In the genomic region with DNA sequence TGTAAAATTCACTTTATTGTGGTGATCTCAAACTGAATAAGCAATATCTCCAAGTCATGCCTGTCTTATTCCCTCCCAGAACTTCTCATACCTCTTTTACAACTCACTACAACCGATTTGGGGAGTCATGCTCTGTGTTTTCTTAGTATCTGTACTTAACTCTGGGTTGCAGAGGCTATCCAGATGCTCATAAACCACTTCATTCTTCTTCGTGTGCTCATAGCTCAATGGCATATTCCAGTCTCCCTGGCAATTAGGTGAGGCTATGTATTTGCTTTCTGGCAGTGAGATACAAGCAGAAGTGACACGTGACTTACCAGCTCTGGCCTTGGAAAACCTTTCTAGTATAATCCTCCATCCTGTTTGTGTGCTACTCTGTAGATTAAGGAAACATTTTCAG, we compare ENCODE assay signal across 13 cellular contexts.
DNase-seq lines count a peak whose midpoint lies in the region; ATAC-seq, FAIRE-seq and TF ChIP-seq lines count a peak whose summit lies in the region.
"Had no signal": no experiment of that assay in that cellular context is flagged by ENCODE, and none has a peak within 500 bp of the region (broad histone marks: within the 10 kb centered on the region; RNA-seq: fewer than 3 reads in every experiment).

No MANE protein-coding gene starts in this region.

- H3K9me3 ChIP-seq in K562 (replicated peaks; ENCODE audit: control insufficient read depth, insufficient read depth, low read depth, low read length) (no peaks in the 10 kb centered on the region), mesenchymal stem cell (ENCODE audit: control insufficient read depth, low read length) (peaks cover 4% of the 10 kb centered on the region)
- H3K9me3 ChIP-seq: neutrophil, testis had no signal

- no peaks in the 10 kb centered on the region for H3K4me1 Mint-ChIP-seq in stimulated activated naive B cell treated with anti-CD40 and anti-IgM and Interleukin-4, amounts not matched to agents 10 μg/mL and 1 μg/mL and 100 μg/mL, for 72 hours
- H3K4me1 Mint-ChIP-seq: activated CD4-positive, alpha-beta memory T cell treated with anti-CD3 and anti-CD28 coated beads, Interleukin-2, amount 10 ng/mL, durations not matched to agents 7 days and 5 days had no signal

- no peak for TF ChIP-seq RAD21 in K562 (CRISPR knock-in tag; conservative IDR thresholded peaks at IDR 0.05 in 1 of 2, IDR thresholded peaks at IDR 0.05 in 1 of 2)

- CTCF ChIA-PET in K562 (lab: Yijun Ruan, JAX; ENCODE audit: low intra/inter-chr PET ratio) = no interaction called here

- H3K9me3 Mint-ChIP-seq in stimulated activated naive B cell treated with anti-CD40 and anti-IgM and Interleukin-4, amounts not matched to agents 10 μg/mL and 1 μg/mL and 100 μg/mL, for 72 hours = peaks cover 3 to 10% of the 10 kb centered on the region in 2 donors

- no peaks in the 10 kb centered on the region for H3K9me1 ChIP-seq in K562 (ENCODE audit: control insufficient read depth, insufficient read depth, low read length)

- H2AK5ac ChIP-seq in mesenchymal stem cell (ENCODE audit: low read length, severe bottlenecking) = no peak overlapping the region

- no peak overlapping the region for H3K4me3 Mint-ChIP-seq in stimulated activated naive B cell treated with anti-CD40 and anti-IgM and Interleukin-4, amounts not matched to agents 10 μg/mL and 1 μg/mL and 100 μg/mL, for 72 hours
- H3K4me3 Mint-ChIP-seq: activated CD4-positive, alpha-beta memory T cell treated with anti-CD3 and anti-CD28 coated beads, Interleukin-2, amount 10 ng/mL, durations not matched to agents 7 days and 5 days; central memory CD8-positive, alpha-beta T cell had no signal

- no peak overlapping the region for H3K27ac Mint-ChIP-seq in stimulated activated naive B cell treated with anti-CD40 and anti-IgM and Interleukin-4, amounts not matched to agents 10 μg/mL and 1 μg/mL and 100 μg/mL, for 72 hours
- H3K27ac Mint-ChIP-seq: activated CD4-positive, alpha-beta memory T cell treated with anti-CD3 and anti-CD28 coated beads, Interleukin-2, amount 10 ng/mL, durations not matched to agents 7 days and 5 days had no signal

- no peak overlapping the region for H4K8ac ChIP-seq in mesenchymal stem cell (ENCODE audit: low read length)

- no peak overlapping the region for H3K18ac ChIP-seq in mesenchymal stem cell (ENCODE audit: low read depth in 1 of 2, low read length in 2 of 2)

- intact Hi-C loops in K562 (cut with micrococcal nuclease) = no loop called here

- H3K79me2 ChIP-seq in K562 (ENCODE audit: control insufficient read depth, insufficient read depth, low read length) = no peaks in the 10 kb centered on the region

- in situ Hi-C loops in K562 (cut with MboI) = no loop called here

- H3K27ac ChIP-seq in K562 (ENCODE audit: extremely low read depth, low read depth, low read length) (no peak overlapping the region), mesenchymal stem cell (ENCODE audit: low read length, poor library complexity, severe bottlenecking) (peak overlapping the region; percentile 17)
- H3K27ac ChIP-seq: neutrophil, testis had no signal

- H3K79me1 ChIP-seq in mesenchymal stem cell (replicated peaks; ENCODE audit: low read length, poor library complexity, severe bottlenecking) = no peaks in the 10 kb centered on the region

- H3K4me2 ChIP-seq in K562 (ENCODE audit: insufficient read depth, low read length) (no peak overlapping the region), mesenchymal stem cell (ENCODE audit: low read length, poor library complexity, severe bottlenecking) (no peak overlapping the region)

- no peaks in the 10 kb centered on the region for H3K36me3 Mint-ChIP-seq in stimulated activated naive B cell treated with anti-CD40 and anti-IgM and Interleukin-4, amounts not matched to agents 10 μg/mL and 1 μg/mL and 100 μg/mL, for 72 hours

- H3K36me3 ChIP-seq in K562 (ENCODE audit: control insufficient read depth, insufficient read depth, low read length) = no peaks in the 10 kb centered on the region
- no peaks in the 10 kb centered on the region for H3K36me3 ChIP-seq in mesenchymal stem cell (ENCODE audit: control insufficient read depth in 1 of 2, insufficient read depth in 2 of 2, low read depth in 1 of 2, low read length in 2 of 2)
- H3K36me3 ChIP-seq: neutrophil had no signal

- H3K4me1 ChIP-seq in K562 (replicated peaks in 1 of 2; ENCODE audit: control insufficient read depth in 2 of 2, insufficient read depth in 2 of 2, low read length in 2 of 2) (no peaks in the 10 kb centered on the region), mesenchymal stem cell (ENCODE audit: control insufficient read depth, insufficient read depth, low read depth, low read length) (peaks cover 5% of the 10 kb centered on the region)
- H3K4me1 ChIP-seq: testis had no signal

- no peak overlapping the region for H2BK5ac ChIP-seq in mesenchymal stem cell (ENCODE audit: low read depth, low read length, poor library complexity, severe bottlenecking)

- H2BK12ac ChIP-seq in mesenchymal stem cell (ENCODE audit: low read length in 2 of 2) = no peak overlapping the region

- POLR2A ChIA-PET in K562 (lab: Yijun Ruan, JAX) = no interaction called here

- ATAC-seq in K562 = no peak
- ATAC-seq in stimulated activated naive B cell treated with anti-CD40 and anti-IgM and Interleukin-4, amounts not matched to agents 10 μg/mL and 1 μg/mL and 100 μg/mL, for 72 hours (replicated peaks) = no peak

- H2BK120ac ChIP-seq in mesenchymal stem cell (ENCODE audit: low read depth, low read length) = no peak overlapping the region

- TF ChIP-seq EP300 in K562 (IDR thresholded peaks at IDR 0.05; ENCODE audit: low read length) = no peak

- no peak overlapping the region for H3K23ac ChIP-seq in mesenchymal stem cell (ENCODE audit: low read length in 2 of 2)

- no peaks in the 10 kb centered on the region for H3K27me3 Mint-ChIP-seq in stimulated activated naive B cell treated with anti-CD40 and anti-IgM and Interleukin-4, amounts not matched to agents 10 μg/mL and 1 μg/mL and 100 μg/mL, for 72 hours
- H3K27me3 Mint-ChIP-seq: activated CD4-positive, alpha-beta memory T cell treated with anti-CD3 and anti-CD28 coated beads, Interleukin-2, amount 10 ng/mL, durations not matched to agents 7 days and 5 days; central memory CD8-positive, alpha-beta T cell had no signal

- H3K4me3 ChIP-seq in K562 (no peak overlapping the region), mesenchymal stem cell (ENCODE audit: insufficient read depth in 1 of 2, low read depth in 1 of 2, low read length in 2 of 2) (no peak overlapping the region)
- H3K4me3 ChIP-seq: testis had no signal

- H2AFZ ChIP-seq in K562 (ENCODE audit: low read depth, low read length) = no peak overlapping the region
- no peak overlapping the region for H2AFZ ChIP-seq in mesenchymal stem cell (ENCODE audit: low read depth, low read length)

- H3K4ac ChIP-seq in mesenchymal stem cell (ENCODE audit: low read depth in 1 of 2, low read length in 2 of 2) = no peak overlapping the region

- no peak for TF ChIP-seq POLR2A in K562 (conservative IDR thresholded peaks at IDR 0.05)

- no peak overlapping the region for H4K91ac ChIP-seq in mesenchymal stem cell (ENCODE audit: low read length)

- FAIRE-seq in K562 (lab: Jason Lieb, UNC) = no peak
- FAIRE-seq: endothelial cell of umbilical vein had no signal

- peak; percentile 35 for DNase-seq in DMS53 treated with DMSO at 0.1 percent for 48 hours (lab: John Stamatoyannopoulos, UW; ENCODE audit: unreplicated experiment)
- peak; percentile 46 for DNase-seq in M059J (ENCODE audit: low read depth)
- DNase-seq in K562 (ENCODE audit: extremely low read depth in 1 of 4, low spot score in 3 of 4) = no peak
- DNase-seq in mesenchymal stem cell = no peak
- no peak for DNase-seq in middle frontal gyrus (ENCODE audit: extremely low spot score, low spot score)
- DNase-seq in NCI-H2171 (lab: John Stamatoyannopoulos, UW) = no peak
- no peak for DNase-seq in stimulated activated naive B cell treated with anti-CD40 and anti-IgM and Interleukin-4, amounts not matched to agents 10 μg/mL and 1 μg/mL and 100 μg/mL, for 72 hours
- no peak for DNase-seq in epidermal melanocyte (ENCODE audit: insufficient read length, low spot score)
- DNase-seq: activated CD4-positive, alpha-beta memory T cell treated with anti-CD3 and anti-CD28 coated beads, Interleukin-2, amount 10 ng/mL, durations not matched to agents 7 days and 5 days; testis had no signal

- WGBS in K562 (ENCODE audit: insufficient coverage, low coverage, missing lambda C conversion rate) = 2% methylated on average over 3 of the region's 3 CpGs
- WGBS in mesenchymal stem cell = 29% methylated on average over 3 of the region's 3 CpGs

- no peak overlapping the region for H3K9ac ChIP-seq in K562 (ENCODE audit: insufficient read depth in 1 of 2, low read depth in 2 of 2, low read length in 2 of 2)
- H3K9ac ChIP-seq in mesenchymal stem cell (ENCODE audit: low read length) = peak overlapping the region; percentile 59

- H3K27me3 ChIP-seq in K562 (ENCODE audit: control insufficient read depth in 2 of 2, insufficient read depth in 2 of 2, low read length in 2 of 2) = no peaks in the 10 kb centered on the region
- H3K27me3 ChIP-seq in mesenchymal stem cell (ENCODE audit: control insufficient read depth in 1 of 2, insufficient read depth in 1 of 2, low read length in 2 of 2) = no peaks in the 10 kb centered on the region
- H3K27me3 ChIP-seq: neutrophil, testis had no signal

- no peak overlapping the region for H2BK15ac ChIP-seq in mesenchymal stem cell (ENCODE audit: low read depth, poor library complexity, severe bottlenecking)

- no peak for TF ChIP-seq CTCF in K562 (IDR thresholded peaks at IDR 0.05 in 2 of 3, conservative IDR thresholded peaks at IDR 0.05 in 1 of 3; ENCODE audit: insufficient read depth in 2 of 3, low read depth in 1 of 3, low read length in 3 of 3)

- no peak overlapping the region for H3K14ac ChIP-seq in mesenchymal stem cell (ENCODE audit: low read length in 2 of 2)

- no peaks in the 10 kb centered on the region for H4K20me1 ChIP-seq in K562 (replicated peaks; ENCODE audit: control insufficient read depth, insufficient read depth, low read length)

- no TSS peak for BruUV-seq in K562 (replicated peaks; lab: Mats Ljungman, UMichigan)

TF ChIP-seq in K562, 482 proteins besides CTCF, POLR2A, EP300 and RAD21:
- TF ChIP-seq, protein P1, sequence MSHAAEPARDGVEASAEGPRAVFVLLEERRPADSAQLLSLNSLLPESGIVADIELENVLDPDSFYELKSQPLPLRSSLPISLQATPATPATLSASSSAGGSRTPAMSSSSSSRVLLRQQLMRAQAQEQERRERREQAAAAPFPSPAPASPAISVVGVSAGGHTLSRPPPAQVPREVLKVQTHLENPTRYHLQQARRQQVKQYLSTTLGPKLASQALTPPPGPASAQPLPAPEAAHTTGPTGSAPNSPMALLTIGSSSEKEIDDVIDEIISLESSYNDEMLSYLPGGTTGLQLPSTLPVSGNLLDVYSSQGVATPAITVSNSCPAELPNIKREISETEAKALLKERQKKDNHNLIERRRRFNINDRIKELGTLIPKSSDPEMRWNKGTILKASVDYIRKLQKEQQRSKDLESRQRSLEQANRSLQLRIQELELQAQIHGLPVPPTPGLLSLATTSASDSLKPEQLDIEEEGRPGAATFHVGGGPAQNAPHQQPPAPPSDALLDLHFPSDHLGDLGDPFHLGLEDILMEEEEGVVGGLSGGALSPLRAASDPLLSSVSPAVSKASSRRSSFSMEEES (CRISPR knock-in tag; IDR thresholded peaks at IDR 0.05) = 0 out of 2 replicates have a peak, but pooled peaks have one; percentile 24
- TF ChIP-seq MCM2 (IDR thresholded peaks at IDR 0.05; ENCODE audit: low read depth) (no peak), ZNF696 (CRISPR knock-in tag; conservative IDR thresholded peaks at IDR 0.05) (no peak)

Comparison
In these comparisons a context has a peak if more than half of its experiments do, and no peak if none do; other contexts are left out.
1. DNase-seq: peak in DMS53 treated with DMSO at 0.1 percent for 48 hours (single experiment) and M059J (single experiment); none in K562 (0 of 4), mesenchymal stem cell (single experiment), middle frontal gyrus (single experiment), NCI-H2171 (single experiment), stimulated activated naive B cell treated with anti-CD40 and anti-IgM and Interleukin-4, amounts not matched to agents 10 μg/mL and 1 μg/mL and 100 μg/mL, for 72 hours (single experiment) and epidermal melanocyte (single experiment).